19 cellular contexts compared by ENCODE assay signal in genomic region chr3:175349181-175349580, GRCh38.
A peak's percentile ranks its signal among the peaks of the same experiment; 100 is the strongest.
DNase-seq lines count a peak whose midpoint lies in the region; ATAC-seq, FAIRE-seq and TF ChIP-seq lines count a peak whose summit lies in the region.
"Had no signal": no experiment of that assay in that cellular context is flagged by ENCODE, and none has a peak within 500 bp of the region (broad histone marks: within the 10 kb centered on the region; RNA-seq: fewer than 3 reads in every experiment).

No MANE protein-coding gene starts in this region.

- no peaks in the 10 kb centered on the region for H4K20me1 ChIP-seq in astrocyte (ENCODE audit: insufficient read depth, low read length)

- DNase-seq in astrocyte (ENCODE audit: low read depth) (peak; percentile 75), iPS-NIHi11 (ENCODE audit: low spot score) (no peak), T-helper 2 cell (no peak)
- DNase-seq in stimulated activated CD4-positive, alpha-beta T cell treated with anti-CD3 and anti-CD28 coated beads, Interleukin-2, amount 100 ng/mL, for 24 hours = no peak
- DNase-seq: activated CD4-positive, CD25-positive, alpha-beta regulatory T cell treated with anti-CD3 and anti-CD28 coated beads, Interleukin-2, amount 50 U/mL, for 72 hours; activated naive CD8-positive, alpha-beta T cell treated with anti-CD3 and anti-CD28 coated beads, Interleukin-2, amount 50 U/mL, for 24 hours; gastrocnemius medialis; HCEC 1CT; KG1; left colon; NCI-H69; stimulated activated CD4-positive, alpha-beta T cell treated with anti-CD3 and anti-CD28 coated beads, Interleukin-12 subunit alpha, Interleukin-12 subunit beta, amount 100 ng/mL, for 4 hours; testis had no signal

- no peaks in the 10 kb centered on the region for H3K79me2 ChIP-seq in astrocyte (ENCODE audit: insufficient read depth, low read length)

- H3K27ac Mint-ChIP-seq in astrocyte (ENCODE audit: unreplicated experiment) = no peak overlapping the region
- no peak overlapping the region for H3K27ac Mint-ChIP-seq in stimulated activated memory B cell treated with anti-CD40 and anti-IgM and Interleukin-4, amounts not matched to agents 10 μg/mL and 1 μg/mL and 100 μg/mL, for 72 hours
- H3K27ac Mint-ChIP-seq: activated naive CD8-positive, alpha-beta T cell treated with anti-CD3 and anti-CD28 coated beads, Interleukin-2, amount 50 U/mL, for 24 hours; activated T-helper 17 cell treated with anti-CD3 and anti-CD28 coated beads, Interleukin-2, amount 50 U/mL, for 72 hours; mesothelial cell of epicardium had no signal

- H3K9me3 Mint-ChIP-seq in astrocyte (ENCODE audit: unreplicated experiment) = no peaks in the 10 kb centered on the region
- H3K9me3 Mint-ChIP-seq in stimulated activated memory B cell treated with anti-CD40 and anti-IgM and Interleukin-4, amounts not matched to agents 10 μg/mL and 1 μg/mL and 100 μg/mL, for 72 hours = peaks cover 8% of the 10 kb centered on the region
- H3K9me3 Mint-ChIP-seq: mesothelial cell of epicardium had no signal

- H3K27me3 ChIP-seq in astrocyte (ENCODE audit: insufficient read depth, low read length) = no peaks in the 10 kb centered on the region
- H3K27me3 ChIP-seq: gastrocnemius medialis, testis had no signal

- no peaks in the 10 kb centered on the region for H3K27me3 Mint-ChIP-seq in astrocyte (ENCODE audit: low read depth, unreplicated experiment)
- no peaks in the 10 kb centered on the region for H3K27me3 Mint-ChIP-seq in stimulated activated memory B cell treated with anti-CD40 and anti-IgM and Interleukin-4, amounts not matched to agents 10 μg/mL and 1 μg/mL and 100 μg/mL, for 72 hours
- H3K27me3 Mint-ChIP-seq: activated naive CD8-positive, alpha-beta T cell treated with anti-CD3 and anti-CD28 coated beads, Interleukin-2, amount 50 U/mL, for 24 hours; activated T-helper 17 cell treated with anti-CD3 and anti-CD28 coated beads, Interleukin-2, amount 50 U/mL, for 72 hours had no signal

- no peak overlapping the region for H3K27ac ChIP-seq in astrocyte (ENCODE audit: low read depth, low read length)
- H3K27ac ChIP-seq: gastrocnemius medialis, testis had no signal

- H3K4me3 ChIP-seq in astrocyte (ENCODE audit: insufficient read depth, low read depth, low read length) = no peak overlapping the region
- H3K4me3 ChIP-seq: gastrocnemius medialis, testis had no signal

- peaks cover 11% of the 10 kb centered on the region for H3K4me1 ChIP-seq in astrocyte (ENCODE audit: insufficient read depth, low read length)
- H3K4me1 ChIP-seq: gastrocnemius medialis, testis had no signal

- H3K4me3 Mint-ChIP-seq in astrocyte (ENCODE audit: unreplicated experiment) = no peak overlapping the region
- H3K4me3 Mint-ChIP-seq in stimulated activated memory B cell treated with anti-CD40 and anti-IgM and Interleukin-4, amounts not matched to agents 10 μg/mL and 1 μg/mL and 100 μg/mL, for 72 hours = no peak overlapping the region
- H3K4me3 Mint-ChIP-seq: activated naive CD8-positive, alpha-beta T cell treated with anti-CD3 and anti-CD28 coated beads, Interleukin-2, amount 50 U/mL, for 24 hours; activated T-helper 17 cell treated with anti-CD3 and anti-CD28 coated beads, Interleukin-2, amount 50 U/mL, for 72 hours; mesothelial cell of epicardium had no signal

- H3K9ac ChIP-seq in astrocyte (ENCODE audit: low read length) = no peak overlapping the region

- no peak for FAIRE-seq in astrocyte (lab: Jason Lieb, UNC)

- H2AFZ ChIP-seq in astrocyte (ENCODE audit: low read depth, low read length) = no peak overlapping the region

- no peak overlapping the region for H3K4me2 ChIP-seq in astrocyte (ENCODE audit: low read length)

- peaks cover 4% of the 10 kb centered on the region for H3K4me1 Mint-ChIP-seq in astrocyte (ENCODE audit: low read depth, unreplicated experiment)
- no peaks in the 10 kb centered on the region for H3K4me1 Mint-ChIP-seq in stimulated activated memory B cell treated with anti-CD40 and anti-IgM and Interleukin-4, amounts not matched to agents 10 μg/mL and 1 μg/mL and 100 μg/mL, for 72 hours
- H3K4me1 Mint-ChIP-seq: activated naive CD8-positive, alpha-beta T cell treated with anti-CD3 and anti-CD28 coated beads, Interleukin-2, amount 50 U/mL, for 24 hours; activated T-helper 17 cell treated with anti-CD3 and anti-CD28 coated beads, Interleukin-2, amount 50 U/mL, for 72 hours; mesothelial cell of epicardium had no signal

- H3K9me3 ChIP-seq in astrocyte (ENCODE audit: insufficient read depth, low read depth, low read length) = no peaks in the 10 kb centered on the region
- H3K9me3 ChIP-seq: gastrocnemius medialis, testis had no signal

- ATAC-seq in GM18907 (IDR thresholded peaks at IDR 0.05; ENCODE audit: unreplicated experiment) (peak; percentile 90), HG02610 (IDR thresholded peaks at IDR 0.05; ENCODE audit: unreplicated experiment) (peak; percentile 81), HG03432 (IDR thresholded peaks at IDR 0.05; ENCODE audit: unreplicated experiment) (peak; percentile 84)
- ATAC-seq in stimulated activated memory B cell treated with anti-CD40 and anti-IgM and Interleukin-4, amounts not matched to agents 10 μg/mL and 1 μg/mL and 100 μg/mL, for 72 hours = no peak
- ATAC-seq: activated naive CD8-positive, alpha-beta T cell treated with anti-CD3 and anti-CD28 coated beads, Interleukin-2, amount 50 U/mL, for 24 hours; activated T-helper 17 cell treated with anti-CD3 and anti-CD28 coated beads, Interleukin-2, amount 50 U/mL, for 72 hours; gastrocnemius medialis; left colon had no signal

- no peaks in the 10 kb centered on the region for H3K36me3 Mint-ChIP-seq in astrocyte (ENCODE audit: low read depth, unreplicated experiment)
- H3K36me3 Mint-ChIP-seq in stimulated activated memory B cell treated with anti-CD40 and anti-IgM and Interleukin-4, amounts not matched to agents 10 μg/mL and 1 μg/mL and 100 μg/mL, for 72 hours = no peaks in the 10 kb centered on the region
- H3K36me3 Mint-ChIP-seq: mesothelial cell of epicardium had no signal

- no peak for TF ChIP-seq CTCF in astrocyte (IDR thresholded peaks at IDR 0.05; ENCODE audit: insufficient read depth, low read depth, low read length)

- no peaks in the 10 kb centered on the region for H3K36me3 ChIP-seq in astrocyte (ENCODE audit: insufficient read depth, low read length)
- H3K36me3 ChIP-seq: gastrocnemius medialis had no signal
